ENCODE assay signal across 8 cellular contexts in the genomic region with DNA sequence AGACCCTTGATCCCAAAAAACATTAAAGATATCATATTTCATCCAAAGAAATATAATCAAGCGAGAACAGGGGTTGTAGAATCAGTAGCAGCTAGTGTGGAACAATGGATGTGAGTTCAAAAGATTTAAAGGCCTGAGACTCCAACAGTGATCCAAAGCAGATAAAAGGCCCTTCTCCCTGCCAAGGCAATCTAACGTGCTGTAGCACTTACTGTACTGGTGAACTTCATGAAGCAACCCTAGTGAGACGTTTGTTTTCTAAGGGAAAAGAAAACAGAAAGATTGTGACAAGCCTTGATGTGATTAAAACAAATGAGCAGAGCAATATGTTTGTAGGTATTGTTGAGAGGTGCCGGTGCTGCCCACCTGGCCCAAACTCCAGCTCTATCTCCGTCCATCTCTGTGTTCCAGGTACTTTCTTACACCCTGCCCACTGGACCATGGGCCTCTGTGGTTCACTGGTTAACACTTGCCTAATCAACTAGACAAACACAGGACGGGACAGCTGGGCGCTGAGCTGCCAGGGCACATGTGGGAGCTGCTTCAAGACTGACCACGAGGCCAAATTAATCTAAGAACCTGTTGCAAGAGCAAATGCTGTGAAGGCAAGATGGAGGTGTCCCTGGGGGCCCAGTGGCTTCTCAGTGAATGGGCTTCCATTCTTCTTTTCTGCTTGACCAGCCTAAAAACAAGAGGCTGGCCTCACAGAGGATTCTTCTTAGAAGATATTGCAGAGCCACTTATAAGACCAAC.
DNase-seq lines count a peak whose midpoint lies in the region; ATAC-seq and TF ChIP-seq lines count a peak whose summit lies in the region.

No MANE protein-coding gene starts in this region.

- H3K27me3 ChIP-seq in CD8-positive, alpha-beta T cell (ENCODE audit: insufficient read depth, low read length), result no peaks in the 10 kb centered on the region
- H3K27me3 ChIP-seq in breast epithelium, result no peaks in the 10 kb centered on the region
- no peaks in the 10 kb centered on the region for H3K27me3 ChIP-seq in naive thymus-derived CD4-positive, alpha-beta T cell (ENCODE audit: control insufficient read depth in 2 of 2, insufficient read depth in 2 of 2, low read length in 2 of 2)

- peaks cover 20% of the 10 kb centered on the region for H3K4me1 ChIP-seq in CD8-positive, alpha-beta T cell (ENCODE audit: insufficient read depth, low read length)
- no peaks in the 10 kb centered on the region for H3K4me1 ChIP-seq in breast epithelium
- peaks cover 20% of the 10 kb centered on the region in 2 donors for H3K4me1 ChIP-seq in naive thymus-derived CD4-positive, alpha-beta T cell (ENCODE audit: control insufficient read depth in 2 of 2, insufficient read depth in 2 of 2, low read length in 2 of 2)

- TF ChIP-seq CTCF in CD8-positive, alpha-beta T cell (IDR thresholded peaks at IDR 0.05), result no peak
- TF ChIP-seq CTCF in breast epithelium (IDR thresholded peaks at IDR 0.05), result no peak

- no peak overlapping the region for H3K27ac ChIP-seq in CD8-positive, alpha-beta T cell (ENCODE audit: low read depth, low read length)
- peak overlapping the region; percentile 92 to 95 for H3K27ac ChIP-seq in breast epithelium
- no peak overlapping the region for H3K27ac ChIP-seq in naive thymus-derived CD4-positive, alpha-beta T cell (ENCODE audit: low read depth, low read length)

- peaks cover 3% of the 10 kb centered on the region for H3K36me3 Mint-ChIP-seq in CD8-positive, alpha-beta T cell
- peaks cover 0 to 1% (median 0%) of the 10 kb centered on the region in 5 donors for H3K36me3 Mint-ChIP-seq in naive thymus-derived CD4-positive, alpha-beta T cell

- peak overlapping the region; percentile 65 for H3K4me3 Mint-ChIP-seq in CD8-positive, alpha-beta T cell
- peak overlapping the region; percentile 46 to 88 (median 75) for H3K4me3 Mint-ChIP-seq in naive thymus-derived CD4-positive, alpha-beta T cell

- CTCF ChIA-PET in CD8-positive, alpha-beta T cell (lab: Charles Lee), result interaction anchor here (0.6 to 1.4 kb wide), 2 partner anchors 21 to 71 kb away, joined by 3 to 4 read pairs; no protein-coding TSS in a partner anchor
- CTCF ChIA-PET in naive thymus-derived CD4-positive, alpha-beta T cell (lab: Charles Lee), result no interaction called here

- DNase-seq in CD8-positive, alpha-beta T cell, result no peak
- DNase-seq in MV-4-11 (lab: John Stamatoyannopoulos, UW) (peak; percentile 38), breast epithelium (ENCODE audit: low spot score in 2 of 2) (no peak), NCI-H1436 (lab: John Stamatoyannopoulos, UW) (no peak)
- DNase-seq in naive thymus-derived CD4-positive, alpha-beta T cell, result peak in 1 of 9 donors; percentile 11
- no peak for DNase-seq in stimulated activated CD4-positive, alpha-beta T cell treated with anti-CD3 and anti-CD28 coated beads, Interleukin-12 subunit alpha, Interleukin-12 subunit beta, amount 100 ng/mL, for 4 hours

- H3K4me3 ChIP-seq in CD8-positive, alpha-beta T cell (ENCODE audit: low read depth, low read length), result no peak overlapping the region
- no peak overlapping the region for H3K4me3 ChIP-seq in breast epithelium
- H3K4me3 ChIP-seq in naive thymus-derived CD4-positive, alpha-beta T cell (ENCODE audit: low read length), result no peak overlapping the region

- intact Hi-C loops in CD8-positive, alpha-beta T cell (cut with DNase I, micrococcal nuclease), result loop anchor here in 1 of 2 experiments (2.0 to 10.0 kb wide), 3 partner anchors 447 to 591 kb away; partner anchors contain the start of genes ADAMTS6, SHLD3, TRAPPC13 and TRIM23
- intact Hi-C loops in breast epithelium (cut with DNase I; ENCODE audit: low total_unique reads), result no loop called here
- intact Hi-C loops in naive thymus-derived CD4-positive, alpha-beta T cell (cut with micrococcal nuclease), result loop anchor here (2.0 kb wide), 3 partner anchors 43 to 1111 kb away; partner anchors contain the start of genes CENPK (in 1 of the 2), PPWD1 (in 1 of the 2) and SREK1 (in 1 of the 2)

- peak overlapping the region; percentile 86 for H3K27ac Mint-ChIP-seq in CD8-positive, alpha-beta T cell
- H3K27ac Mint-ChIP-seq in naive thymus-derived CD4-positive, alpha-beta T cell, result peak overlapping the region; percentile 48 to 89 (median 84)

- H3K27me3 Mint-ChIP-seq in CD8-positive, alpha-beta T cell (ENCODE audit: low read depth), result no peaks in the 10 kb centered on the region
- H3K27me3 Mint-ChIP-seq in naive thymus-derived CD4-positive, alpha-beta T cell, result no peaks in the 10 kb centered on the region

- H3K36me3 ChIP-seq in CD8-positive, alpha-beta T cell (ENCODE audit: insufficient read depth, low read length), result no peaks in the 10 kb centered on the region
- no peaks in the 10 kb centered on the region for H3K36me3 ChIP-seq in breast epithelium
- no peaks in the 10 kb centered on the region for H3K36me3 ChIP-seq in naive thymus-derived CD4-positive, alpha-beta T cell (ENCODE audit: control insufficient read depth in 2 of 3, insufficient read depth in 3 of 3, low read length in 3 of 3)

- no peak for TF ChIP-seq POLR2A in breast epithelium (IDR thresholded peaks at IDR 0.05)

- ATAC-seq in CD8-positive, alpha-beta T cell, result no peak
- no peak for ATAC-seq in naive thymus-derived CD4-positive, alpha-beta T cell
- ATAC-seq in HG02885 (IDR thresholded peaks at IDR 0.05; ENCODE audit: poor library complexity, unreplicated experiment) (no peak), HG02759 (IDR thresholded peaks at IDR 0.05; ENCODE audit: unreplicated experiment) (no peak)

- no peaks in the 10 kb centered on the region for H3K9me3 ChIP-seq in CD8-positive, alpha-beta T cell (ENCODE audit: low read length)
- H3K9me3 ChIP-seq in breast epithelium, result no peaks in the 10 kb centered on the region
- H3K9me3 ChIP-seq in naive thymus-derived CD4-positive, alpha-beta T cell (ENCODE audit: control insufficient read depth in 2 of 3, low read length in 3 of 3), result no peaks in the 10 kb centered on the region

- H3K4me1 Mint-ChIP-seq in CD8-positive, alpha-beta T cell (ENCODE audit: low read depth), result peaks cover 32% of the 10 kb centered on the region
- peaks cover 3 to 36% (median 29%) of the 10 kb centered on the region in 7 donors for H3K4me1 Mint-ChIP-seq in naive thymus-derived CD4-positive, alpha-beta T cell

- no peaks in the 10 kb centered on the region for H3K9me3 Mint-ChIP-seq in CD8-positive, alpha-beta T cell
- H3K9me3 Mint-ChIP-seq in naive thymus-derived CD4-positive, alpha-beta T cell, result peaks cover 0 to 3% (median 0%) of the 10 kb centered on the region in 11 donors

- POLR2A ChIA-PET in CD8-positive, alpha-beta T cell (lab: Charles Lee), result no interaction called here
- POLR2A ChIA-PET in naive thymus-derived CD4-positive, alpha-beta T cell (lab: Charles Lee), result interaction anchor here (1.7 kb wide), 1 partner anchor 71 kb away, joined by 3 read pairs; no protein-coding TSS in a partner anchor

Comparison
In these comparisons a context has a peak if more than half of its experiments do, and no peak if none do; other contexts are left out.
1. H3K27ac ChIP-seq: peak in breast epithelium (2 of 2); none in CD8-positive, alpha-beta T cell (single experiment) and naive thymus-derived CD4-positive, alpha-beta T cell (single experiment).